In the genomic region with DNA sequence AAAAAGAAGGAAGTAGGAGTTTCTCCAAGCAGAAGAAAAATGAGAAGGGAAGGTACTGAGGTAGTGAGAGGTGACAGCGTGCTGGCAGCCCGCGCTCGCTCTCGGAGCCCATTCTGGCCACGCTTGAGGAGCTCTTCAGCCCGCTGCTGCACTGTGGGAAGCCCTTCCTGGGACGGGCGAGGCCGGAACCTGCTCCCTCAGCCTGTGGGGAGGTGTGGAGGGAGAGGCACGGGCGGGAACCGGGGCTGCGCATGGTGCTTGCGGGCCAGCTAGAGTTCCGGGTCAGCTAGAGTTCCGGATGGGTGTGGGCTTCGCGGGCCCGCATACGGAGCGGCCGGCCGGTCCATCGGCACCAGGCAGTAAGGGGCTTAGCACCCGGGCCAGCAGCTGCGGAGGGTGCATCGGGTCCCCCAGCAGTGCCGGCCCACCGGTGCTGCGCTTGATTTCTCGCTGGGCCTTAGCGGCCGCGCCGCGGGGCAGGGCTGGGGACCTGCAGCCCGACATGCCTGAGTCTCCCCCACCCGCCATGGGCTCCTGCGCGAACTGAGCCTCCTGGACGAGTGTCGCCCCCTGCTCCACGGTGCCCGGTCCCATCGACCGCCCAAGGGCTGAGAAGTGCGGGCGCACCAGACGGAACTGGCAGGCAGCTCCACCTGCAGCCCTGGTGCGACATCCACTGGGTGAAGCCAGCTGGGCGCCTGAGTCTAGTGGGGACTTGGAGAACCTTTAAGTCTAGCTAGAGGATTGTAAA, we compare ENCODE assay signal across 8 cellular contexts. TPM values are rescaled to one million over a fixed set of nuclear protein-coding genes. Genes with fewer than 3 reads are reported as not detected.
DNase-seq lines count a peak whose midpoint lies in the region; FAIRE-seq and TF ChIP-seq lines count a peak whose summit lies in the region.

No MANE protein-coding gene starts in this region.

- no peak for TF ChIP-seq EP300 in ovary (IDR thresholded peaks at IDR 0.05)

- peaks cover 30% of the 10 kb centered on the region for H3K27me3 Mint-ChIP-seq in IgD-negative memory B cell

- no peak overlapping the region for H3K27ac ChIP-seq in ovary
- no peak overlapping the region for H3K27ac ChIP-seq in SJCRH30

- peak overlapping the region; percentile 75 to 93 (median 86) for H3K4me3 Mint-ChIP-seq in IgD-negative memory B cell

- H3K27ac Mint-ChIP-seq in IgD-negative memory B cell, result no peak overlapping the region

- peaks cover 0 to 2% (median 2%) of the 10 kb centered on the region in 3 donors for H3K9me3 Mint-ChIP-seq in IgD-negative memory B cell

- no peaks in the 10 kb centered on the region for H3K36me3 Mint-ChIP-seq in IgD-negative memory B cell

- peaks cover 1% of the 10 kb centered on the region for H3K27me3 ChIP-seq in bronchial epithelial cell (ENCODE audit: control insufficient read depth, insufficient read depth, low read length)
- H3K27me3 ChIP-seq in ovary, result no peaks in the 10 kb centered on the region
- peaks cover 3% of the 10 kb centered on the region; the same call in 1 of the 2 replicates for H3K27me3 ChIP-seq in SJCRH30

- H3K4me1 Mint-ChIP-seq in IgD-negative memory B cell, result peaks cover 3 to 7% (median 6%) of the 10 kb centered on the region in 3 donors

- H3K9me3 ChIP-seq in ovary, result no peaks in the 10 kb centered on the region
- H3K9me3 ChIP-seq in SJCRH30 (replicated peaks), result no peaks in the 10 kb centered on the region

- TF ChIP-seq CTCF in GM10266 (IDR thresholded peaks at IDR 0.05; ENCODE audit: control insufficient read depth, insufficient read depth, low read depth, missing control alignments) (peak; percentile 16), bronchial epithelial cell (IDR thresholded peaks at IDR 0.05; ENCODE audit: insufficient read depth, low read length, severe bottlenecking) (no peak), ovary (IDR thresholded peaks at IDR 0.05) (no peak)

- intact Hi-C loops in ovary (cut with DNase I), result loop anchor here in 1 of 4 donors (10.0 kb wide), 1 partner anchor 277 kb away; no protein-coding TSS in a partner anchor

- TF ChIP-seq POLR2A in ovary (IDR thresholded peaks at IDR 0.05), result no peak

- no peak for FAIRE-seq in bronchial epithelial cell (lab: Jason Lieb, UNC)

- H3K4me1 ChIP-seq in ovary (ENCODE audit: insufficient read depth) (peaks cover 5% of the 10 kb centered on the region), SJCRH30 (no peaks in the 10 kb centered on the region)

- 14 to 20% (median 18%) methylated on average over 43 to 52 of the region's 52 CpGs for WGBS in ovary, 3 donors

- DNase-seq in GM10266 (ENCODE audit: extremely low spot score) (no peak), bronchial epithelial cell (ENCODE audit: low read depth) (no peak), ovary (peak in 1 of 5 donors; percentile 52), SJCRH30 (no peak), NCI-H1092 treated with DMSO at 0.1 percent for 48 hours (lab: John Stamatoyannopoulos, UW) (no peak), NCI-H446 (lab: John Stamatoyannopoulos, UW) (no peak), hepatic stellate cell (ENCODE audit: low spot score) (no peak)

- no peaks in the 10 kb centered on the region for H3K36me3 ChIP-seq in bronchial epithelial cell (ENCODE audit: control insufficient read depth, insufficient read depth, low read length)
- no peaks in the 10 kb centered on the region for H3K36me3 ChIP-seq in ovary
- no peaks in the 10 kb centered on the region for H3K36me3 ChIP-seq in SJCRH30

- H3K4me3 ChIP-seq in bronchial epithelial cell (ENCODE audit: low read depth, low read length) (peak overlapping the region; percentile 25), ovary (peak overlapping the region; percentile 20), SJCRH30 (no peak overlapping the region)

RNA-seq across cellular contexts. Expression of a gene that starts 11.1 kb away (rescaled TPM):
- not detected for polyA plus RNA-seq in IgD-negative memory B cell
- 0.26 TPM in 2 replicates for total RNA-seq in bronchial epithelial cell
- total RNA-seq in ovary, result 10 to 100 TPM in 6 of 7 donors, 1 to 10 TPM in 1; 8.8 to 21.5 (median 13.0) TPM
- polyA plus RNA-seq in ovary, result 1 to 10 TPM; 5.9 to 9.0 TPM
- total RNA-seq in SJCRH30 (2014; rRNA removed; shearing (Covaris generic)), result not detected in 2 replicates

RNA-seq across cellular contexts. Expression of a gene that starts 31.2 kb away (rescaled TPM):
- polyA plus RNA-seq in IgD-negative memory B cell, result 1.0 TPM
- 1.0 and 1.8 TPM in 2 replicates for total RNA-seq in bronchial epithelial cell
- total RNA-seq in ovary, result 1 to 10 TPM in 3 of 7 donors, under 1 TPM in 2, not detected in 2; 0.24 to 4.6 (median 1.3) TPM
- 1 to 10 TPM in 1 of 2 donors, under 1 TPM in 1; 0.51 to 4.1 TPM for polyA plus RNA-seq in ovary
- total RNA-seq in SJCRH30 (2014; rRNA removed; shearing (Covaris generic)), result 417 and 456 TPM in 2 replicates

RNA-seq across cellular contexts. Expression of a gene that starts 48.0 kb away (rescaled TPM):
- polyA plus RNA-seq in IgD-negative memory B cell (13.9 TPM), ovary (10 to 100 TPM; 22.8 to 41.8 TPM)
- total RNA-seq in bronchial epithelial cell (5.6 and 6.6 TPM in 2 replicates), ovary (10 to 100 TPM; 21.6 to 45.3 (median 31.4) TPM)
- total RNA-seq in SJCRH30 (2014; rRNA removed; shearing (Covaris generic)), result 0.04 and 0.10 TPM in 2 replicates

Comparison
In these comparisons a context has a peak if more than half of its experiments do, and no peak if none do; other contexts are left out.
1. RNA of a gene that starts 31.2 kb away (total RNA-seq): 417 to 456 TPM in SJCRH30; 1.0 to 1.8 TPM in bronchial epithelial cell and 0.24 to 4.6 TPM in ovary; every median in the first group is over 10 times any median in the second.